ENCODE assay signal across 17 cellular contexts in genomic region chr17:78488867-78489634, GRCh38.
A peak's percentile ranks its signal among the peaks of the same experiment; 100 is the strongest.
DNase-seq lines count a peak whose midpoint lies in the region; ATAC-seq and TF ChIP-seq lines count a peak whose summit lies in the region.
"Had no signal": no experiment of that assay in that cellular context is flagged by ENCODE, and none has a peak within 500 bp of the region (broad histone marks: within the 10 kb centered on the region; RNA-seq: fewer than 3 reads in every experiment).

No MANE protein-coding gene starts in this region.

- no peak for TF ChIP-seq CTCF in IMR-90 (conservative IDR thresholded peaks at IDR 0.05; ENCODE audit: low read depth, low read length)
- TF ChIP-seq CTCF in choroid plexus epithelial cell (conservative IDR thresholded peaks at IDR 0.05; ENCODE audit: low read depth, low read length), result peak; percentile 3

- H2BK120ac ChIP-seq in IMR-90 (ENCODE audit: low read depth, low read length), result no peak overlapping the region

- peaks cover 22% of the 10 kb centered on the region; the same call in 1 of the 2 replicates for H3K27me3 ChIP-seq in IMR-90 (ENCODE audit: control insufficient read depth, insufficient read depth, low read length)

- H3K4me3 ChIP-seq in IMR-90 (ENCODE audit: insufficient read depth, low read depth, low read length), result no peak overlapping the region
- no peak overlapping the region for H3K4me3 ChIP-seq in choroid plexus epithelial cell (ENCODE audit: low read depth, low read length)
- H3K4me3 ChIP-seq: neural progenitor cell, suprapubic skin had no signal

- H2BK15ac ChIP-seq in IMR-90 (ENCODE audit: low read depth, low read length), result no peak overlapping the region

- H2AFZ ChIP-seq in IMR-90 (replicated peaks; ENCODE audit: low read length, poor library complexity), result peak overlapping the region; percentile 7
- H2AFZ ChIP-seq: neural progenitor cell had no signal

- H3K9me1 ChIP-seq in IMR-90 (ENCODE audit: insufficient read depth, low read length), result no peaks in the 10 kb centered on the region

- TF ChIP-seq RAD21 in IMR-90 (IDR thresholded peaks at IDR 0.05; ENCODE audit: low read length), result no peak

- H3K9ac ChIP-seq in IMR-90 (ENCODE audit: low read depth, low read length), result no peak overlapping the region
- H3K9ac ChIP-seq: neural progenitor cell had no signal

- H3K23ac ChIP-seq in IMR-90 (ENCODE audit: low read depth, low read length), result no peak overlapping the region

- POLR2A ChIA-PET in IMR-90 (lab: Charles Lee; ENCODE audit: unreplicated experiment), result no interaction called here

- WGBS in IMR-90 (ENCODE audit: extremely low coverage in 2 of 2, insufficient read length in 1 of 2), 2 experiments, result 79% methylated on average over 8 of the region's 13 CpGs; no CpG with 5 or more reads in 1 of the 2 experiments

- H2BK20ac ChIP-seq in IMR-90 (ENCODE audit: low read depth, low read length), result no peak overlapping the region

- H2BK5ac ChIP-seq in IMR-90 (ENCODE audit: low read depth, low read length, poor library complexity, severe bottlenecking), result no peak overlapping the region

- no peaks in the 10 kb centered on the region for H3K79me1 ChIP-seq in IMR-90 (ENCODE audit: low read depth in 1 of 2, low read length in 2 of 2)

- H3K36me3 ChIP-seq in IMR-90 (ENCODE audit: control insufficient read depth, insufficient read depth, low read length), result no peaks in the 10 kb centered on the region
- H3K36me3 ChIP-seq: neural progenitor cell, suprapubic skin had no signal

- peak; percentile 1 for DNase-seq in DMS 273 treated with DMSO at 0.1 percent for 48 hours (lab: John Stamatoyannopoulos, UW)
- no peak for DNase-seq in IMR-90
- DNase-seq in choroid plexus epithelial cell (ENCODE audit: low read depth), result no peak
- peak; percentile 79 for DNase-seq in medulla oblongata (ENCODE audit: extremely low spot score)
- no peak for DNase-seq in mucosa of gallbladder (ENCODE audit: low spot score)
- no peak for DNase-seq in NCI-H748 treated with DMSO at 0.1 percent for 48 hours (lab: John Stamatoyannopoulos, UW)
- DNase-seq: activated CD4-positive, alpha-beta T cell treated with anti-CD3 and anti-CD28 coated beads for 48 hours; activated naive CD8-positive, alpha-beta T cell treated with anti-CD3 and anti-CD28 coated beads, Interleukin-2, amount 50 U/mL, for 24 hours; CD4-positive, alpha-beta T cell; dermis blood vessel endothelial cell; DND-41; NCI-H187 treated with DMSO at 0.1 percent for 48 hours; retina; T-cell had no signal

- H4K5ac ChIP-seq in IMR-90 (ENCODE audit: low read depth, low read length), result no peak overlapping the region

- CTCF ChIA-PET in IMR-90 (lab: Yijun Ruan, JAX), result no interaction called here

- H2AK5ac ChIP-seq in IMR-90 (ENCODE audit: low read depth, low read length), result no peak overlapping the region

- dilution Hi-C loops in IMR-90 (cut with HindIII; ENCODE audit: low sequenced_read_pairs, unreplicated experiment), result no loop called here

- H3K27ac ChIP-seq in IMR-90 (ENCODE audit: insufficient read depth, low read length), result no peak overlapping the region
- H3K27ac ChIP-seq: neural progenitor cell, suprapubic skin had no signal

- intact Hi-C loops in IMR-90 (cut with micrococcal nuclease), result no loop called here

- H3K4me2 ChIP-seq in IMR-90 (ENCODE audit: low read depth, low read length), result no peak overlapping the region
- H3K4me2 ChIP-seq: neural progenitor cell had no signal

- no peaks in the 10 kb centered on the region; the same call in 1 of the 2 replicates for H4K20me1 ChIP-seq in IMR-90 (ENCODE audit: insufficient read depth, low read length)

- no peaks in the 10 kb centered on the region for H3K4me1 ChIP-seq in IMR-90 (ENCODE audit: control insufficient read depth, insufficient read depth, low read length)
- H3K4me1 ChIP-seq: neural progenitor cell had no signal

- no peak overlapping the region for H3K56ac ChIP-seq in IMR-90 (ENCODE audit: extremely low read depth, insufficient read depth, low read length)

- H3K14ac ChIP-seq in IMR-90 (replicated peaks; ENCODE audit: low read depth, low read length), result no peak overlapping the region

- TF ChIP-seq POLR2A in IMR-90 (IDR thresholded peaks at IDR 0.05; ENCODE audit: low read depth, low read length), result no peak

- no peak overlapping the region for H3K4ac ChIP-seq in IMR-90 (ENCODE audit: low read depth, low read length)

- H4K91ac ChIP-seq in IMR-90 (ENCODE audit: insufficient read depth, low read depth, low read length), result no peak overlapping the region

- BruUV-seq in IMR-90 (replicated peaks; lab: Mats Ljungman, UMichigan), result no TSS peak

- no peak overlapping the region for H2AK9ac ChIP-seq in IMR-90 (replicated peaks; ENCODE audit: low read depth, low read length, poor library complexity)

- no peaks in the 10 kb centered on the region for H3K9me3 ChIP-seq in IMR-90 (ENCODE audit: control insufficient read depth, insufficient read depth, low read length)
- H3K9me3 ChIP-seq: suprapubic skin had no signal

- no peak overlapping the region for H3K18ac ChIP-seq in IMR-90 (ENCODE audit: low read depth, low read length)

- no peak overlapping the region for H4K8ac ChIP-seq in IMR-90 (ENCODE audit: low read depth in 2 of 2, low read length in 2 of 2)

- ATAC-seq in IMR-90 (ENCODE audit: low read depth) (no peak), GM18870 (IDR thresholded peaks at IDR 0.05; ENCODE audit: unreplicated experiment) (no peak)
- ATAC-seq: activated naive CD8-positive, alpha-beta T cell treated with anti-CD3 and anti-CD28 coated beads, Interleukin-2, amount 50 U/mL, for 24 hours; T-cell had no signal

- in situ Hi-C loops in IMR-90 (cut with MboI; ENCODE audit: low sequenced_read_pairs), result loop anchor here (25.0 kb wide), 1 partner anchor 473 kb away; no protein-coding TSS in a partner anchor

TF ChIP-seq in IMR-90, 13 proteins besides CTCF, POLR2A, EP300 and RAD21:
- TF ChIP-seq RFX5 (IDR thresholded peaks at IDR 0.05; ENCODE audit: low read depth, low read length) (no peak), MXI1 (IDR thresholded peaks at IDR 0.05; ENCODE audit: borderline replicate concordance, low read depth, low read length) (no peak), MAFK (IDR thresholded peaks at IDR 0.05; ENCODE audit: low read depth, low read length) (no peak), NFE2L2 (IDR thresholded peaks at IDR 0.05; ENCODE audit: low read depth, low read length) (no peak), USF2 (IDR thresholded peaks at IDR 0.05; ENCODE audit: low read depth, low read length) (no peak), CEBPB (IDR thresholded peaks at IDR 0.05; ENCODE audit: low read depth, low read length) (no peak), BHLHE40 (IDR thresholded peaks at IDR 0.05; ENCODE audit: low read depth, low read length) (no peak), FOS (IDR thresholded peaks at IDR 0.05; ENCODE audit: low read depth, low read length) (no peak), ELK1 (IDR thresholded peaks at IDR 0.05; ENCODE audit: borderline replicate concordance, low read depth, low read length) (no peak), CHD1 (IDR thresholded peaks at IDR 0.05; ENCODE audit: low read depth, low read length) (no peak), MAZ (IDR thresholded peaks at IDR 0.05; ENCODE audit: borderline replicate concordance, low read depth, low read length) (no peak), RCOR1 (IDR thresholded peaks at IDR 0.05; ENCODE audit: insufficient replicate concordance, low read length) (no peak), SMC3 (IDR thresholded peaks at IDR 0.05; ENCODE audit: low read depth, low read length) (no peak)

Comparison
In these comparisons a context has a peak if more than half of its experiments do, and no peak if none do; other contexts are left out.
1. DNase-seq: peak in DMS 273 treated with DMSO at 0.1 percent for 48 hours (single experiment) and medulla oblongata (single experiment); none in IMR-90 (single experiment), choroid plexus epithelial cell (single experiment), mucosa of gallbladder (single experiment) and NCI-H748 treated with DMSO at 0.1 percent for 48 hours (single experiment).